In the genomic region with DNA sequence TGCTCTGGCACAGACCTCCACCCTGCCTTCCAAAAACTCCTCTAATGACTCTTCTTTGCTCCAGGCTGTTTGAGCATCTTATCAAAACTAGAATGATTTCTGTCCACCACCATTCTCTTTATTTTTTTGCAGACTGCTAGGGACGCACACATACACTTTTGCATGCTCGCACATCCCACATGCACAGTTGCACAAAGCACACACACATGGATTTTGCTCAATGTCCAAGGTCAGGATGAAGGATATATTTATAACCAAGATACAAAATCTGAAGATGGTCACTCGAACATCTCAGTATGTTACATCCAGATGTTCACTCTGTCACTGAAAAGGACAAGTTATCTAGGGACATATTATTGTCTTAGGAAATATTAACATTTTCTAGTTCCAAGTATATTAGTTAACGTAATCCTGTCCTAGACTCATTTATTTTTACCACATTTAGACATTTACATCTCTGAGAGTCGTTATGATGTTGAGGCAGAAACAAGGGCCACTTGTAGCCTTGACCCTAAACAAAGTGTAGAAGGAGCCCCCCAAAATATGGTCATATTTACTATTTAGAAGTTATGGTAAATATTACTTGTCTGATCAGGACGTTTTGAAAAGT, we compare ENCODE assay signal across 27 cellular contexts. TPM values are rescaled to one million over a fixed set of nuclear protein-coding genes. Genes with fewer than 3 reads are reported as not detected.
"Had no signal": no experiment of that assay in that cellular context is flagged by ENCODE, and none has a peak within 500 bp of the region (broad histone marks: within the 10 kb centered on the region; RNA-seq: fewer than 3 reads in every experiment).

No MANE protein-coding gene starts in this region.

- H3K36me3 ChIP-seq: cardiac muscle cell, right atrium auricular region, suprapubic skin, transverse colon, vagina had no signal

- H3K9me3 Mint-ChIP-seq: mesothelial cell of epicardium; natural killer cell treated with Interleukin-12 subunit alpha and Interleukin-12 subunit beta and Interleukin-15 and Interleukin-18, amount 100 ng/mL, for 72 hours had no signal

- DNase-seq: activated CD4-positive, alpha-beta T cell treated with anti-CD3 and anti-CD28 coated beads for 48 hours; activated CD4-positive, CD25-positive, alpha-beta regulatory T cell; activated CD8-positive, alpha-beta memory T cell treated with anti-CD3 and anti-CD28 coated beads for 24 hours; activated gamma-delta T cell; amniotic stem cell; dermis blood vessel endothelial cell; effector memory CD4-positive, alpha-beta T cell; islet precursor cell; stimulated activated CD4-positive, alpha-beta T cell treated with anti-CD3 and anti-CD28 coated beads, Interleukin-15, amount 100 ng/mL, for 24 hours; stimulated activated CD4-positive, alpha-beta T cell treated with anti-CD3 and anti-CD28 coated beads, Interleukin-2, amount 100 ng/mL, for 48 hours; stimulated activated naive CD8-positive, alpha-beta T cell treated with anti-CD3 and anti-CD28 coated beads, Interleukin-15, amount 100 ng/mL, for 72 hours; SW 1271; transverse colon had no signal

- H3K9me3 ChIP-seq: right atrium auricular region, suprapubic skin, transverse colon, vagina had no signal

- H3K27ac ChIP-seq: cardiac muscle cell, hepatocyte, right atrium auricular region, skin epidermis, suprapubic skin, transverse colon, vagina had no signal

- H3K4me3 Mint-ChIP-seq: activated naive CD4-positive, alpha-beta T cell treated with anti-CD3 and anti-CD28 coated beads, Interleukin-2, amount 50 U/mL, for 24 hours; mesothelial cell of epicardium; natural killer cell treated with Interleukin-12 subunit alpha and Interleukin-12 subunit beta and Interleukin-15 and Interleukin-18, amount 100 ng/mL, for 72 hours; stimulated activated naive CD8-positive, alpha-beta T cell treated with anti-CD3 and anti-CD28 coated beads, Interleukin-15, amount 100 ng/mL, for 72 hours had no signal

- ATAC-seq: left lobe of liver; natural killer cell treated with Interleukin-12 subunit alpha and Interleukin-12 subunit beta and Interleukin-15 and Interleukin-18, amount 100 ng/mL, for 72 hours; stimulated activated naive CD8-positive, alpha-beta T cell treated with anti-CD3 and anti-CD28 coated beads, Interleukin-15, amount 100 ng/mL, for 72 hours had no signal

- H3K27ac Mint-ChIP-seq: activated naive CD4-positive, alpha-beta T cell treated with anti-CD3 and anti-CD28 coated beads, Interleukin-2, amount 50 U/mL, for 24 hours; mesothelial cell of epicardium; natural killer cell treated with Interleukin-12 subunit alpha and Interleukin-12 subunit beta and Interleukin-15 and Interleukin-18, amount 100 ng/mL, for 72 hours; progenitor cell of endocrine pancreas had no signal

- H3K79me2 ChIP-seq: hepatocyte had no signal

- H3K27me3 Mint-ChIP-seq: stimulated activated naive CD8-positive, alpha-beta T cell treated with anti-CD3 and anti-CD28 coated beads, Interleukin-15, amount 100 ng/mL, for 72 hours had no signal

- H3K4me3 ChIP-seq: cardiac muscle cell, hepatocyte, right atrium auricular region, skin epidermis, suprapubic skin, transverse colon, vagina had no signal

- H2AFZ ChIP-seq: hepatocyte had no signal

- H3K36me3 Mint-ChIP-seq: mesothelial cell of epicardium had no signal

RNA-seq across cellular contexts. Expression of gene SIM1, which starts 3.4 kb away (rescaled TPM):
- total RNA-seq: cardiac muscle cell; fibroblast of villous mesenchyme; glomerular endothelial cell; left lobe of liver; lung microvascular endothelial cell; mesothelial cell of epicardium; natural killer cell treated with Interleukin-12 subunit alpha and Interleukin-12 subunit beta and Interleukin-15 and Interleukin-18, amount 100 ng/mL, for 72 hours; right atrium auricular region; transverse colon; vagina had no signal
- polyA plus RNA-seq: cardiac muscle cell, hepatocyte had no signal
